Comparison of ENCODE assay signal across 11 cellular contexts in the genomic region with DNA sequence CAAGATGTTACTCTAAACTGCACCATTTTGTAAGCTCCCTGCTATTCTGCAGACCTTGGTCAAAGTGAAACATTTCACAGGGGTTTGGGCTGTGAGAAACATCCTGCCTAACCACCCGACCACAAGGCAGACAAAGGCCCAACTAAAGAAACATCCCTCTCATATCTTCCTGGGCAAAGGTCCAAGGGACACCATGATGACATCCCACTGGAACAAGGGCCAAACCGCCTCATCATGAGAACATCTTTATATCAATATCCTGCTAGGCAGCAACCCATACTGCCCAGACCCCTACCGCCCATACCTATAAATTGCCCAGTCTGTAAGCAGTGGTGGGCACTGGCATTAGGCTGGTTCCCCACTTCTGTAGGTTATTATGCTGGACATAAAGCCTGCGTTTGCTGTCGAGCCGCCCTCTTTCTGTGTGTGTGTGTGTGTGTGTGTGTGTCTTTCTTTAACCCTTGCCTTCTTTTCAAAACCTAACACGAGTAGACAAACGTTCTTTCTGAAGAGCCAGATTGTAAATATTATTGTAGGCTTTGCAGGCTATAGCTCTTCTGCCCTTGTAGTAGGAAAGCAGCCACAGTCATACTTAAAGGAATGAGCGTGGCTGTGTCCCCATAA. TPM values are rescaled to one million over a fixed set of nuclear protein-coding genes. Genes with fewer than 3 reads are reported as not detected.
DNase-seq lines count a peak whose midpoint lies in the region; ATAC-seq and TF ChIP-seq lines count a peak whose summit lies in the region.
"Had no signal": no experiment of that assay in that cellular context is flagged by ENCODE, and none has a peak within 500 bp of the region (broad histone marks: within the 10 kb centered on the region; RNA-seq: fewer than 3 reads in every experiment).

No MANE protein-coding gene starts in this region.

- H3K27ac ChIP-seq in esophagus muscularis mucosa (replicated peaks in 1 of 4) (no peak overlapping the region), spleen (peak overlapping the region in 3 of 8 donors; percentile 21 to 84 (median 83))

- peaks cover 27% of the 10 kb centered on the region for H3K36me3 Mint-ChIP-seq in activated CD4-positive, alpha-beta T cell treated with anti-CD3 and anti-CD28 coated beads, Interleukin-2, amount 10 ng/mL, durations not matched to agents 24 days and 14 days (ENCODE audit: low read depth)
- peaks cover 32% of the 10 kb centered on the region for H3K36me3 Mint-ChIP-seq in stimulated activated effector memory CD8-positive, alpha-beta T cell treated with anti-CD3 and anti-CD28 coated beads, Interleukin-12 subunit alpha, Interleukin-12 subunit beta, amount 100 ng/mL, for 72 hours

- peak overlapping the region; percentile 2 for H3K4me3 Mint-ChIP-seq in activated CD4-positive, alpha-beta T cell treated with anti-CD3 and anti-CD28 coated beads, Interleukin-2, amount 10 ng/mL, durations not matched to agents 24 days and 14 days
- H3K4me3 Mint-ChIP-seq in stimulated activated effector memory CD8-positive, alpha-beta T cell treated with anti-CD3 and anti-CD28 coated beads, Interleukin-12 subunit alpha, Interleukin-12 subunit beta, amount 100 ng/mL, for 72 hours, result peak overlapping the region; percentile 89

- 65% methylated on average over 8 of the region's 9 CpGs for WGBS in esophagus muscularis mucosa
- WGBS in spleen, 5 donors, result 81 to 90% (median 85%) methylated on average over 9 of the region's 9 CpGs

- ATAC-seq in stimulated activated effector memory CD8-positive, alpha-beta T cell treated with anti-CD3 and anti-CD28 coated beads, Interleukin-12 subunit alpha, Interleukin-12 subunit beta, amount 100 ng/mL, for 72 hours, result no peak

- H3K27ac Mint-ChIP-seq in activated CD4-positive, alpha-beta T cell treated with anti-CD3 and anti-CD28 coated beads, Interleukin-2, amount 10 ng/mL, durations not matched to agents 24 days and 14 days, result peak overlapping the region; percentile 36
- H3K27ac Mint-ChIP-seq in stimulated activated effector memory CD8-positive, alpha-beta T cell treated with anti-CD3 and anti-CD28 coated beads, Interleukin-12 subunit alpha, Interleukin-12 subunit beta, amount 100 ng/mL, for 72 hours, result no peak overlapping the region

- intact Hi-C loops in activated CD4-positive, alpha-beta T cell treated with anti-CD3 and anti-CD28 coated beads, Interleukin-2, amount 10 ng/mL, durations not matched to agents 24 days and 14 days (cut with micrococcal nuclease), result loop anchor here (10.0 kb wide), 1 partner anchor 57 kb away; no protein-coding TSS in a partner anchor
- intact Hi-C loops in esophagus muscularis mucosa (cut with DNase I), result no loop called here
- intact Hi-C loops in spleen (cut with DNase I; ENCODE audit: low total_unique reads), result no loop called here

- peaks cover 44% of the 10 kb centered on the region for H3K4me1 Mint-ChIP-seq in activated CD4-positive, alpha-beta T cell treated with anti-CD3 and anti-CD28 coated beads, Interleukin-2, amount 10 ng/mL, durations not matched to agents 24 days and 14 days
- H3K4me1 Mint-ChIP-seq in stimulated activated effector memory CD8-positive, alpha-beta T cell treated with anti-CD3 and anti-CD28 coated beads, Interleukin-12 subunit alpha, Interleukin-12 subunit beta, amount 100 ng/mL, for 72 hours, result peaks cover 38% of the 10 kb centered on the region

- in situ Hi-C loops in SK-MEL-5 (cut with HindIII; ENCODE audit: low pct_unique_long_range_greater_than_20kb, low sequenced_read_pairs), result loop anchor here (25.0 kb wide), 1 partner anchor 125 kb away; no protein-coding TSS in a partner anchor

- TF ChIP-seq POLR2A in esophagus muscularis mucosa (IDR thresholded peaks at IDR 0.05; ENCODE audit: low read depth) (no peak), spleen (IDR thresholded peaks at IDR 0.05) (no peak)

- peaks cover 4% of the 10 kb centered on the region for H3K9me3 Mint-ChIP-seq in activated CD4-positive, alpha-beta T cell treated with anti-CD3 and anti-CD28 coated beads, Interleukin-2, amount 10 ng/mL, durations not matched to agents 24 days and 14 days
- no peaks in the 10 kb centered on the region for H3K9me3 Mint-ChIP-seq in stimulated activated effector memory CD8-positive, alpha-beta T cell treated with anti-CD3 and anti-CD28 coated beads, Interleukin-12 subunit alpha, Interleukin-12 subunit beta, amount 100 ng/mL, for 72 hours

- DNase-seq in activated CD4-positive, alpha-beta T cell treated with anti-CD3 and anti-CD28 coated beads, Interleukin-2, amount 10 ng/mL, durations not matched to agents 24 days and 14 days, result peak; percentile 66
- DNase-seq in activated CD4-positive, alpha-beta T cell treated with anti-CD3 and anti-CD28 coated beads for 1 hour, result no peak
- peak; percentile 82 for DNase-seq in SK-MEL-5 (ENCODE audit: low read depth, low spot score)
- DNase-seq in fibroblast of villous mesenchyme (ENCODE audit: low read depth), result peak; percentile 11
- DNase-seq in stimulated activated effector memory CD8-positive, alpha-beta T cell treated with anti-CD3 and anti-CD28 coated beads, Interleukin-12 subunit alpha, Interleukin-12 subunit beta, amount 100 ng/mL, for 72 hours (ENCODE audit: low spot score in 2 of 2), result peak in 1 of 2 donors; percentile 59
- DNase-seq in esophagus muscularis mucosa (ENCODE audit: extremely low spot score), result no peak
- no peak for DNase-seq in spleen
- no peak for DNase-seq in putamen (ENCODE audit: low spot score)
- DNase-seq: activated naive CD4-positive, alpha-beta T cell treated with Interleukin-2 at 50 U/mL for 16 hours; heart left ventricle had no signal

- H3K4me3 ChIP-seq in fibroblast of villous mesenchyme (ENCODE audit: low read depth, low read length) (no peak overlapping the region), esophagus muscularis mucosa (no peak overlapping the region), spleen (peak overlapping the region in 1 of 8 donors; percentile 95)

- TF ChIP-seq CTCF in fibroblast of villous mesenchyme (IDR thresholded peaks at IDR 0.05; ENCODE audit: insufficient read depth, low read depth, low read length) (no peak), esophagus muscularis mucosa (IDR thresholded peaks at IDR 0.05) (no peak), spleen (IDR thresholded peaks at IDR 0.05 in 8 of 11, conservative IDR thresholded peaks at IDR 0.05 in 3 of 11) (no peak)

- H3K36me3 ChIP-seq in esophagus muscularis mucosa (peaks cover 11 to 27% (median 14%) of the 10 kb centered on the region in 4 donors), spleen (peaks cover 0 to 29% (median 18%) of the 10 kb centered on the region in 6 donors)

- H3K27me3 ChIP-seq in esophagus muscularis mucosa (peaks cover 0 to 6% (median 0%) of the 10 kb centered on the region in 4 donors), spleen (replicated peaks in 1 of 7) (peaks cover 0 to 40% (median 12%) of the 10 kb centered on the region in 7 donors)

- peaks cover 12 to 38% (median 36%) of the 10 kb centered on the region in 4 donors for H3K4me1 ChIP-seq in esophagus muscularis mucosa
- H3K4me1 ChIP-seq in spleen, result peaks cover 6 to 47% (median 25%) of the 10 kb centered on the region in 6 donors

- peaks cover 4% of the 10 kb centered on the region for H3K27me3 Mint-ChIP-seq in activated CD4-positive, alpha-beta T cell treated with anti-CD3 and anti-CD28 coated beads, Interleukin-2, amount 10 ng/mL, durations not matched to agents 24 days and 14 days

- no peak for TF ChIP-seq EP300 in esophagus muscularis mucosa (IDR thresholded peaks at IDR 0.05)

- no peaks in the 10 kb centered on the region for H3K9me3 ChIP-seq in esophagus muscularis mucosa
- H3K9me3 ChIP-seq in spleen, result no peaks in the 10 kb centered on the region
- H3K9me3 ChIP-seq: heart left ventricle had no signal

RNA-seq across cellular contexts. Expression of a gene that starts 1.0 kb away (rescaled TPM):
- total RNA-seq in activated CD4-positive, alpha-beta T cell treated with anti-CD3 and anti-CD28 coated beads, Interleukin-2, amount 10 ng/mL, durations not matched to agents 24 days and 14 days, result 71.3 and 76.7 TPM in 2 replicates
- total RNA-seq in SK-MEL-5 (2014; rRNA removed; shearing (Covaris generic)), result 33.3 and 39.1 TPM in 2 replicates
- 45.6 and 46.3 TPM in 2 replicates for polyA plus RNA-seq in SK-MEL-5 (2015; cell fraction: cytosol; rRNA removed)
- 49.7 and 52.5 TPM in 2 replicates for polyA plus RNA-seq in SK-MEL-5 (2015; cell fraction: nucleus; rRNA removed)
- 23.8 and 31.1 TPM in 2 replicates for total RNA-seq in fibroblast of villous mesenchyme
- total RNA-seq in esophagus muscularis mucosa, result 10 to 100 TPM; 30.3 to 42.0 (median 37.9) TPM
- 10 to 100 TPM; 32.1 to 48.8 (median 40.6) TPM for total RNA-seq in spleen
- 10 to 100 TPM; 35.7 to 53.2 (median 52.9) TPM for polyA plus RNA-seq in spleen

RNA-seq across cellular contexts. Expression of a gene that starts 33.5 kb away (rescaled TPM):
- 1.5 and 1.8 TPM in 2 replicates for total RNA-seq in activated CD4-positive, alpha-beta T cell treated with anti-CD3 and anti-CD28 coated beads, Interleukin-2, amount 10 ng/mL, durations not matched to agents 24 days and 14 days
- total RNA-seq in SK-MEL-5 (2014; rRNA removed; shearing (Covaris generic)), result 0.24 and 0.26 TPM in 2 replicates
- polyA plus RNA-seq in SK-MEL-5 (2015; cell fraction: cytosol; rRNA removed), result 0.65 TPM in 1 of 2 replicates, not detected in the other
- 1.8 and 1.9 TPM in 2 replicates for polyA plus RNA-seq in SK-MEL-5 (2015; cell fraction: nucleus; rRNA removed)
- total RNA-seq in fibroblast of villous mesenchyme (1.7 and 5.2 TPM in 2 replicates), esophagus muscularis mucosa (1 to 10 TPM in 1 of 4 donors, under 1 TPM in 3; 0.65 to 1.4 (median 0.83) TPM), spleen (1 to 10 TPM in 6 of 7 donors, under 1 TPM in 1; 0.42 to 3.8 (median 1.5) TPM)
- polyA plus RNA-seq in spleen, result under 1 TPM; 0.35 to 0.99 (median 0.57) TPM
- total RNA-seq: A673 had no signal

RNA-seq across cellular contexts. Expression of a gene that starts 46.4 kb away (rescaled TPM):
- 0.38 and 0.44 TPM in 2 replicates for total RNA-seq in activated CD4-positive, alpha-beta T cell treated with anti-CD3 and anti-CD28 coated beads, Interleukin-2, amount 10 ng/mL, durations not matched to agents 24 days and 14 days
- total RNA-seq in SK-MEL-5 (2014; rRNA removed; shearing (Covaris generic)), result 0.93 and 1.3 TPM in 2 replicates
- 0.70 and 0.85 TPM in 2 replicates for polyA plus RNA-seq in SK-MEL-5 (2015; cell fraction: cytosol; rRNA removed)
- polyA plus RNA-seq in SK-MEL-5 (2015; cell fraction: nucleus; rRNA removed), result 0.30 and 1.2 TPM in 2 replicates
- not detected in 2 replicates for total RNA-seq in fibroblast of villous mesenchyme
- total RNA-seq in esophagus muscularis mucosa, result under 1 TPM in 2 of 4 donors, not detected in 2; 0.13 to 0.33 TPM
- under 1 TPM; 0.26 to 0.70 (median 0.60) TPM for total RNA-seq in spleen
- polyA plus RNA-seq in spleen, result under 1 TPM; 0.10 to 0.15 (median 0.13) TPM
- total RNA-seq: A673 had no signal

RNA-seq across cellular contexts. Expression of a gene that starts 51.0 kb away (rescaled TPM):
- total RNA-seq in activated CD4-positive, alpha-beta T cell treated with anti-CD3 and anti-CD28 coated beads, Interleukin-2, amount 10 ng/mL, durations not matched to agents 24 days and 14 days, result 0.37 and 0.43 TPM in 2 replicates
- total RNA-seq in SK-MEL-5 (2014; rRNA removed; shearing (Covaris generic)), result 5.2 and 6.2 TPM in 2 replicates
- 8.8 and 10.3 TPM in 2 replicates for polyA plus RNA-seq in SK-MEL-5 (2015; cell fraction: cytosol; rRNA removed)
- polyA plus RNA-seq in SK-MEL-5 (2015; cell fraction: nucleus; rRNA removed), result 2.0 TPM in 2 replicates
- total RNA-seq in fibroblast of villous mesenchyme (under 0.01 TPM in 1 of 2 replicates, not detected in the other), esophagus muscularis mucosa (1 to 10 TPM in 3 of 4 donors, under 1 TPM in 1; 0.83 to 4.6 (median 2.3) TPM), spleen (1 to 10 TPM in 5 of 7 donors, under 1 TPM in 2; 0.74 to 2.5 (median 1.3) TPM)
- under 1 TPM; 0.08 to 0.90 (median 0.20) TPM for polyA plus RNA-seq in spleen

Comparison
In these comparisons a context has a peak if more than half of its experiments do, and no peak if none do; other contexts are left out.
1. DNase-seq: peak in activated CD4-positive, alpha-beta T cell treated with anti-CD3 and anti-CD28 coated beads, Interleukin-2, amount 10 ng/mL, durations not matched to agents 24 days and 14 days (single experiment), SK-MEL-5 (single experiment) and fibroblast of villous mesenchyme (single experiment); none in activated CD4-positive, alpha-beta T cell treated with anti-CD3 and anti-CD28 coated beads for 1 hour (single experiment), esophagus muscularis mucosa (single experiment), spleen (single experiment) and putamen (single experiment).